Comparison of ENCODE assay signal across 11 cellular contexts in the genomic region with DNA sequence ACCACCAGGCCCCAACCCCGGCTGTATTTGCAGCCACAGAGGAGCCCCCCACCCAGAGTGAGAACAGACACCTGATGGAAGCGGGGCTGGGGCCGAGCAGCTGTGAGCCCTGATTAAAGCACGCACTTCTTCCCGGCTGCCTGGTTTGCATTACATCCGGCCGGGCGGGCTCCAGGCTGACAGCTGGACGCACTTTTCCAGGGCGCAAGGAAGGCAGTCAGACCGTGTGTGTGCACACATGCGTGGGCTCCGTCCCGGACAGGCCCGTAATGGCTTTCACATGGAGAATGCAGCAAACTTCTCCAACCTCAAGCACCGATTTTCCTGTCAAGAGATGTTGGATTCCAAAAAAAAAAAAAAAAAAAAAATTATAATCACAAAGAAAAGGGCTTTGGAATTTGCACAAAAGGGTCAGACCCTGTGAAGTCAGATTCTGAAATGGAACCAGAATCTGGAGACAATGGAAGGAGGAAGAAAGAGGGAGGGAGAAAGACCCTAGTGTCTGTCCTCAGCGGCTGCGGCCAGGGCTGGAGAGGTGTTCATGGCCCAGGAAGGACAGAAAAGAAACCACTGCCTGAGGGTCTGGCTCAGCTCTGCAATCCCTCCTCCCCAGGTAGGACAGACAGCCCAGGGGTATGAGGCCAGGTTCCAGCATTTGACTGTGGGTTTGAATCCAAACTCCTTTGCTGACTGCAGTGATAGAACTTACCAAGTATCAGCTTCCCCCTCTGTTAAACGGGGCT.
DNase-seq lines count a peak whose midpoint lies in the region; ATAC-seq and TF ChIP-seq lines count a peak whose summit lies in the region.
"Had no signal": no experiment of that assay in that cellular context is flagged by ENCODE, and none has a peak within 500 bp of the region (broad histone marks: within the 10 kb centered on the region; RNA-seq: fewer than 3 reads in every experiment).

No MANE protein-coding gene starts in this region.

- no peaks in the 10 kb centered on the region for H3K27me3 ChIP-seq in ovary

- peaks cover 9% of the 10 kb centered on the region for H3K36me3 Mint-ChIP-seq in glutamatergic neuron (ENCODE audit: unreplicated experiment)

- intact Hi-C loops in ovary (cut with DNase I) = no loop called here

- H3K36me3 ChIP-seq in ovary = no peaks in the 10 kb centered on the region

- H3K9me3 ChIP-seq in ovary = no peaks in the 10 kb centered on the region

- no peak for TF ChIP-seq EP300 in ovary (IDR thresholded peaks at IDR 0.05)

- H3K4me3 ChIP-seq in ovary = no peak overlapping the region

- peaks cover 5% of the 10 kb centered on the region for H3K4me1 ChIP-seq in ovary (ENCODE audit: insufficient read depth)

- H3K4me3 Mint-ChIP-seq in glutamatergic neuron (ENCODE audit: unreplicated experiment) = no peak overlapping the region
- H3K4me3 Mint-ChIP-seq: stimulated activated naive CD8-positive, alpha-beta T cell treated with anti-CD3 and anti-CD28 coated beads, Interleukin-15, Interleukin-2, amounts not matched to agents 100 ng/mL and 50 ng/mL, for 24 hours had no signal

- DNase-seq in GM03348 (ENCODE audit: low spot score) (peak; percentile 86), amniotic epithelial cell (ENCODE audit: low read depth) (peak; percentile 66), glutamatergic neuron (peak; percentile 69), ovary (peak; percentile 49 to 78 (median 65)), NCI-H69 (lab: John Stamatoyannopoulos, UW) (no peak), Ammon's horn (ENCODE audit: low spot score) (no peak)
- DNase-seq in stimulated activated CD4-positive, alpha-beta T cell treated with anti-CD3 and anti-CD28 coated beads, Interleukin-1b, Interleukin-23, amount 100 ng/mL, for 48 hours = no peak
- DNase-seq: Caco-2, NCI-H2081 treated with DMSO at 0.1 percent for 48 hours had no signal

- WGBS in ovary, 3 donors = 12 to 15% (median 14%) methylated on average over 19 of the region's 19 CpGs

- no peak for ATAC-seq in GM19395 (IDR thresholded peaks at IDR 0.05; ENCODE audit: unreplicated experiment)

- no peak for TF ChIP-seq CTCF in glutamatergic neuron (IDR thresholded peaks at IDR 0.05; ENCODE audit: partially characterized antibody, unreplicated experiment)
- no peak for TF ChIP-seq CTCF in ovary (IDR thresholded peaks at IDR 0.05)

- H3K27ac ChIP-seq in ovary = peak overlapping the region in 1 of 2 donors; percentile 35

- peaks cover 11% of the 10 kb centered on the region for H3K4me1 Mint-ChIP-seq in glutamatergic neuron (ENCODE audit: low read depth, unreplicated experiment)

- peaks cover 13% of the 10 kb centered on the region for H3K27me3 Mint-ChIP-seq in glutamatergic neuron (ENCODE audit: unreplicated experiment)
- H3K27me3 Mint-ChIP-seq: stimulated activated naive CD8-positive, alpha-beta T cell treated with anti-CD3 and anti-CD28 coated beads, Interleukin-15, Interleukin-2, amounts not matched to agents 100 ng/mL and 50 ng/mL, for 24 hours had no signal

- H3K9me3 Mint-ChIP-seq in glutamatergic neuron (ENCODE audit: unreplicated experiment) = peaks cover 7% of the 10 kb centered on the region

- no peak for TF ChIP-seq POLR2A in ovary (IDR thresholded peaks at IDR 0.05)

- no peak overlapping the region for H3K27ac Mint-ChIP-seq in glutamatergic neuron (ENCODE audit: unreplicated experiment)
- H3K27ac Mint-ChIP-seq: stimulated activated naive CD8-positive, alpha-beta T cell treated with anti-CD3 and anti-CD28 coated beads, Interleukin-15, Interleukin-2, amounts not matched to agents 100 ng/mL and 50 ng/mL, for 24 hours had no signal

Comparison
In these comparisons a context has a peak if more than half of its experiments do, and no peak if none do; other contexts are left out.
1. DNase-seq: peak in GM03348 (single experiment), amniotic epithelial cell (single experiment), glutamatergic neuron (single experiment) and ovary (5 of 5); none in NCI-H69 (single experiment), Ammon's horn (single experiment) and stimulated activated CD4-positive, alpha-beta T cell treated with anti-CD3 and anti-CD28 coated beads, Interleukin-1b, Interleukin-23, amount 100 ng/mL, for 48 hours (single experiment).